1 cellular context compared by ENCODE assay signal in the genomic region with DNA sequence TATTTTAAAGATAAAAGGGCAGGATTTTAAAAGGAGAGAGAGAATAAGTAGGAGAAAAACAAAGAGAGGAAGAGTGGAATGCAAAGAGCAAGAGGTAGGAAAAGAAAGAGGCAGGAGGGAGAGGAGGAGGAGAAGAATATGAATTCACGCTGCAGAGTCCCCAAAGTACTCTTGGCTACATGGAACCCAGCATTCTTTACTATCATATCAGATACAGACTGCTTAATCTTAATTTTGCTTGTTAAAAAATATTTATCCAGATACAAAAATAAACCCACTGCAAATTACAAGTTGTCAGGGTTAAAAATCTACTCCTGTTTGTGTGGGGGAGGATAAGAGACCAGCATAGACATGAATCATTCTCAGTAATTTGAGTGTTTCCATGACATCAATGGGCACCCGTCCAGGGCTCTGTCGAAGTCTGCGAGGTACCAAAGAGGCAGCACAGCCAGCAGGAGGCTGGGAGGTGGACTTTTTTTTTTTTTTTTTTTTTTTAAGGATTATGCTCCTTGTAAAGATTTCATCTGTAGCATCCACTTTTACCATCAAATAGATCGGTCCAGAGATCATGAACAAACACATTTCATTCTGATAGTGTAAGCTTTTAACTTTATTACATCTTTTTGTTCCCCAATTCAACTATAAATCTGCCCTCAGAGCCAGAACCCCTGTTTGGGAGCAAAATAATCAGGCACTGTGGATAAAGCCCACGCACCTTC.
A peak's percentile ranks its signal among the peaks of the same experiment; 100 is the strongest.
TF ChIP-seq lines count a peak whose summit lies in the region.

No MANE protein-coding gene starts in this region.

TF ChIP-seq in HEK293, 187 proteins besides CTCF, POLR2A, EP300 and RAD21 (continued from another document and continues in another):
- TF ChIP-seq, protein P1, sequence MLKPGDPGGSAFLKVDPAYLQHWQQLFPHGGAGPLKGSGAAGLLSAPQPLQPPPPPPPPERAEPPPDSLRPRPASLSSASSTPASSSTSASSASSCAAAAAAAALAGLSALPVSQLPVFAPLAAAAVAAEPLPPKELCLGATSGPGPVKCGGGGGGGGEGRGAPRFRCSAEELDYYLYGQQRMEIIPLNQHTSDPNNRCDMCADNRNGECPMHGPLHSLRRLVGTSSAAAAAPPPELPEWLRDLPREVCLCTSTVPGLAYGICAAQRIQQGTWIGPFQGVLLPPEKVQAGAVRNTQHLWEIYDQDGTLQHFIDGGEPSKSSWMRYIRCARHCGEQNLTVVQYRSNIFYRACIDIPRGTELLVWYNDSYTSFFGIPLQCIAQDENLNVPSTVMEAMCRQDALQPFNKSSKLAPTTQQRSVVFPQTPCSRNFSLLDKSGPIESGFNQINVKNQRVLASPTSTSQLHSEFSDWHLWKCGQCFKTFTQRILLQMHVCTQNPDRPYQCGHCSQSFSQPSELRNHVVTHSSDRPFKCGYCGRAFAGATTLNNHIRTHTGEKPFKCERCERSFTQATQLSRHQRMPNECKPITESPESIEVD (tag by site-specific recombination; IDR thresholded peaks at IDR 0.05): peak; percentile 82
- TF ChIP-seq RBAK (tag by site-specific recombination; IDR thresholded peaks at IDR 0.05) (no peak), ZBTB20 (tag by site-specific recombination; IDR thresholded peaks at IDR 0.05) (no peak), ZNF549 (tag by site-specific recombination; IDR thresholded peaks at IDR 0.05) (no peak), SCRT2 (tag by site-specific recombination; IDR thresholded peaks at IDR 0.05) (no peak), ZNF223 (tag by site-specific recombination; IDR thresholded peaks at IDR 0.05) (no peak), ZNF366 (tag by site-specific recombination; conservative IDR thresholded peaks at IDR 0.05) (peak; percentile 90), HOXD13 (CRISPR knock-in tag; IDR thresholded peaks at IDR 0.05; ENCODE audit: borderline replicate concordance) (no peak), ZEB2 (tag by site-specific recombination; IDR thresholded peaks at IDR 0.05) (peak; percentile 6; the same call in 1 of the 2 replicates), ZNF10 (tag by site-specific recombination; IDR thresholded peaks at IDR 0.05) (no peak), ZBTB1 (tag by site-specific recombination; IDR thresholded peaks at IDR 0.05) (no peak), ZNF555 (tag by site-specific recombination; conservative IDR thresholded peaks at IDR 0.05) (no peak), ZNF335 (tag by site-specific recombination; conservative IDR thresholded peaks at IDR 0.05) (no peak), ZNF837 (tag by site-specific recombination; IDR thresholded peaks at IDR 0.05) (no peak), ZNF747 (tag by site-specific recombination; IDR thresholded peaks at IDR 0.05) (no peak), ZNF514 (tag by site-specific recombination; IDR thresholded peaks at IDR 0.05) (no peak), ZNF426 (tag by site-specific recombination; IDR thresholded peaks at IDR 0.05) (no peak), EGR2 (tag by site-specific recombination; IDR thresholded peaks at IDR 0.05; ENCODE audit: low read depth) (no peak)
- TF ChIP-seq, protein P2, sequence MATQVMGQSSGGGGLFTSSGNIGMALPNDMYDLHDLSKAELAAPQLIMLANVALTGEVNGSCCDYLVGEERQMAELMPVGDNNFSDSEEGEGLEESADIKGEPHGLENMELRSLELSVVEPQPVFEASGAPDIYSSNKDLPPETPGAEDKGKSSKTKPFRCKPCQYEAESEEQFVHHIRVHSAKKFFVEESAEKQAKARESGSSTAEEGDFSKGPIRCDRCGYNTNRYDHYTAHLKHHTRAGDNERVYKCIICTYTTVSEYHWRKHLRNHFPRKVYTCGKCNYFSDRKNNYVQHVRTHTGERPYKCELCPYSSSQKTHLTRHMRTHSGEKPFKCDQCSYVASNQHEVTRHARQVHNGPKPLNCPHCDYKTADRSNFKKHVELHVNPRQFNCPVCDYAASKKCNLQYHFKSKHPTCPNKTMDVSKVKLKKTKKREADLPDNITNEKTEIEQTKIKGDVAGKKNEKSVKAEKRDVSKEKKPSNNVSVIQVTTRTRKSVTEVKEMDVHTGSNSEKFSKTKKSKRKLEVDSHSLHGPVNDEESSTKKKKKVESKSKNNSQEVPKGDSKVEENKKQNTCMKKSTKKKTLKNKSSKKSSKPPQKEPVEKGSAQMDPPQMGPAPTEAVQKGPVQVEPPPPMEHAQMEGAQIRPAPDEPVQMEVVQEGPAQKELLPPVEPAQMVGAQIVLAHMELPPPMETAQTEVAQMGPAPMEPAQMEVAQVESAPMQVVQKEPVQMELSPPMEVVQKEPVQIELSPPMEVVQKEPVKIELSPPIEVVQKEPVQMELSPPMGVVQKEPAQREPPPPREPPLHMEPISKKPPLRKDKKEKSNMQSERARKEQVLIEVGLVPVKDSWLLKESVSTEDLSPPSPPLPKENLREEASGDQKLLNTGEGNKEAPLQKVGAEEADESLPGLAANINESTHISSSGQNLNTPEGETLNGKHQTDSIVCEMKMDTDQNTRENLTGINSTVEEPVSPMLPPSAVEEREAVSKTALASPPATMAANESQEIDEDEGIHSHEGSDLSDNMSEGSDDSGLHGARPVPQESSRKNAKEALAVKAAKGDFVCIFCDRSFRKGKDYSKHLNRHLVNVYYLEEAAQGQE (tag by site-specific recombination; IDR thresholded peaks at IDR 0.05): no peak
- TF ChIP-seq, protein P3, sequence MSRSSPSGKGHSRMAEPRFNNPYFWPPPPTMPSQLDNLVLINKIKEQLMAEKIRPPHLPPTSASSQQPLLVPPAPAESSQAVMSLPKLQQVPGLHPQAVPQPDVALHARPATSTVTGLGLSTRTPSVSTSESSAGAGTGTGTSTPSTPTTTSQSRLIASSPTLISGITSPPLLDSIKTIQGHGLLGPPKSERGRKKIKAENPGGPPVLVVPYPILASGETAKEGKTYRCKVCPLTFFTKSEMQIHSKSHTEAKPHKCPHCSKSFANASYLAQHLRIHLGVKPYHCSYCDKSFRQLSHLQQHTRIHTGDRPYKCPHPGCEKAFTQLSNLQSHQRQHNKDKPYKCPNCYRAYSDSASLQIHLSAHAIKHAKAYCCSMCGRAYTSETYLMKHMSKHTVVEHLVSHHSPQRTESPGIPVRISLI (tag by site-specific recombination; IDR thresholded peaks at IDR 0.05): peak; percentile 87
- TF ChIP-seq, protein P4, sequence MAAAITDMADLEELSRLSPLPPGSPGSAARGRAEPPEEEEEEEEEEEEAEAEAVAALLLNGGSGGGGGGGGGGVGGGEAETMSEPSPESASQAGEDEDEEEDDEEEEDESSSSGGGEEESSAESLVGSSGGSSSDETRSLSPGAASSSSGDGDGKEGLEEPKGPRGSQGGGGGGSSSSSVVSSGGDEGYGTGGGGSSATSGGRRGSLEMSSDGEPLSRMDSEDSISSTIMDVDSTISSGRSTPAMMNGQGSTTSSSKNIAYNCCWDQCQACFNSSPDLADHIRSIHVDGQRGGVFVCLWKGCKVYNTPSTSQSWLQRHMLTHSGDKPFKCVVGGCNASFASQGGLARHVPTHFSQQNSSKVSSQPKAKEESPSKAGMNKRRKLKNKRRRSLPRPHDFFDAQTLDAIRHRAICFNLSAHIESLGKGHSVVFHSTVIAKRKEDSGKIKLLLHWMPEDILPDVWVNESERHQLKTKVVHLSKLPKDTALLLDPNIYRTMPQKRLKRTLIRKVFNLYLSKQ (tag by site-specific recombination; IDR thresholded peaks at IDR 0.05; ENCODE audit: borderline replicate concordance): no peak
- TF ChIP-seq, protein P5, sequence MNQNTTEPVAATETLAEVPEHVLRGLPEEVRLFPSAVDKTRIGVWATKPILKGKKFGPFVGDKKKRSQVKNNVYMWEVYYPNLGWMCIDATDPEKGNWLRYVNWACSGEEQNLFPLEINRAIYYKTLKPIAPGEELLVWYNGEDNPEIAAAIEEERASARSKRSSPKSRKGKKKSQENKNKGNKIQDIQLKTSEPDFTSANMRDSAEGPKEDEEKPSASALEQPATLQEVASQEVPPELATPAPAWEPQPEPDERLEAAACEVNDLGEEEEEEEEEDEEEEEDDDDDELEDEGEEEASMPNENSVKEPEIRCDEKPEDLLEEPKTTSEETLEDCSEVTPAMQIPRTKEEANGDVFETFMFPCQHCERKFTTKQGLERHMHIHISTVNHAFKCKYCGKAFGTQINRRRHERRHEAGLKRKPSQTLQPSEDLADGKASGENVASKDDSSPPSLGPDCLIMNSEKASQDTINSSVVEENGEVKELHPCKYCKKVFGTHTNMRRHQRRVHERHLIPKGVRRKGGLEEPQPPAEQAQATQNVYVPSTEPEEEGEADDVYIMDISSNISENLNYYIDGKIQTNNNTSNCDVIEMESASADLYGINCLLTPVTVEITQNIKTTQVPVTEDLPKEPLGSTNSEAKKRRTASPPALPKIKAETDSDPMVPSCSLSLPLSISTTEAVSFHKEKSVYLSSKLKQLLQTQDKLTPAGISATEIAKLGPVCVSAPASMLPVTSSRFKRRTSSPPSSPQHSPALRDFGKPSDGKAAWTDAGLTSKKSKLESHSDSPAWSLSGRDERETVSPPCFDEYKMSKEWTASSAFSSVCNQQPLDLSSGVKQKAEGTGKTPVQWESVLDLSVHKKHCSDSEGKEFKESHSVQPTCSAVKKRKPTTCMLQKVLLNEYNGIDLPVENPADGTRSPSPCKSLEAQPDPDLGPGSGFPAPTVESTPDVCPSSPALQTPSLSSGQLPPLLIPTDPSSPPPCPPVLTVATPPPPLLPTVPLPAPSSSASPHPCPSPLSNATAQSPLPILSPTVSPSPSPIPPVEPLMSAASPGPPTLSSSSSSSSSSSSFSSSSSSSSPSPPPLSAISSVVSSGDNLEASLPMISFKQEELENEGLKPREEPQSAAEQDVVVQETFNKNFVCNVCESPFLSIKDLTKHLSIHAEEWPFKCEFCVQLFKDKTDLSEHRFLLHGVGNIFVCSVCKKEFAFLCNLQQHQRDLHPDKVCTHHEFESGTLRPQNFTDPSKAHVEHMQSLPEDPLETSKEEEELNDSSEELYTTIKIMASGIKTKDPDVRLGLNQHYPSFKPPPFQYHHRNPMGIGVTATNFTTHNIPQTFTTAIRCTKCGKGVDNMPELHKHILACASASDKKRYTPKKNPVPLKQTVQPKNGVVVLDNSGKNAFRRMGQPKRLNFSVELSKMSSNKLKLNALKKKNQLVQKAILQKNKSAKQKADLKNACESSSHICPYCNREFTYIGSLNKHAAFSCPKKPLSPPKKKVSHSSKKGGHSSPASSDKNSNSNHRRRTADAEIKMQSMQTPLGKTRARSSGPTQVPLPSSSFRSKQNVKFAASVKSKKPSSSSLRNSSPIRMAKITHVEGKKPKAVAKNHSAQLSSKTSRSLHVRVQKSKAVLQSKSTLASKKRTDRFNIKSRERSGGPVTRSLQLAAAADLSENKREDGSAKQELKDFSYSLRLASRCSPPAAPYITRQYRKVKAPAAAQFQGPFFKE (tag by site-specific recombination; IDR thresholded peaks at IDR 0.05; ENCODE audit: borderline replicate concordance): no peak
- TF ChIP-seq, protein P6, sequence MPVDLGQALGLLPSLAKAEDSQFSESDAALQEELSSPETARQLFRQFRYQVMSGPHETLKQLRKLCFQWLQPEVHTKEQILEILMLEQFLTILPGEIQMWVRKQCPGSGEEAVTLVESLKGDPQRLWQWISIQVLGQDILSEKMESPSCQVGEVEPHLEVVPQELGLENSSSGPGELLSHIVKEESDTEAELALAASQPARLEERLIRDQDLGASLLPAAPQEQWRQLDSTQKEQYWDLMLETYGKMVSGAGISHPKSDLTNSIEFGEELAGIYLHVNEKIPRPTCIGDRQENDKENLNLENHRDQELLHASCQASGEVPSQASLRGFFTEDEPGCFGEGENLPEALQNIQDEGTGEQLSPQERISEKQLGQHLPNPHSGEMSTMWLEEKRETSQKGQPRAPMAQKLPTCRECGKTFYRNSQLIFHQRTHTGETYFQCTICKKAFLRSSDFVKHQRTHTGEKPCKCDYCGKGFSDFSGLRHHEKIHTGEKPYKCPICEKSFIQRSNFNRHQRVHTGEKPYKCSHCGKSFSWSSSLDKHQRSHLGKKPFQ (tag by site-specific recombination; IDR thresholded peaks at IDR 0.05): 0 out of 2 replicates have a peak, but pooled peaks have one; percentile 48
- TF ChIP-seq, protein P7, sequence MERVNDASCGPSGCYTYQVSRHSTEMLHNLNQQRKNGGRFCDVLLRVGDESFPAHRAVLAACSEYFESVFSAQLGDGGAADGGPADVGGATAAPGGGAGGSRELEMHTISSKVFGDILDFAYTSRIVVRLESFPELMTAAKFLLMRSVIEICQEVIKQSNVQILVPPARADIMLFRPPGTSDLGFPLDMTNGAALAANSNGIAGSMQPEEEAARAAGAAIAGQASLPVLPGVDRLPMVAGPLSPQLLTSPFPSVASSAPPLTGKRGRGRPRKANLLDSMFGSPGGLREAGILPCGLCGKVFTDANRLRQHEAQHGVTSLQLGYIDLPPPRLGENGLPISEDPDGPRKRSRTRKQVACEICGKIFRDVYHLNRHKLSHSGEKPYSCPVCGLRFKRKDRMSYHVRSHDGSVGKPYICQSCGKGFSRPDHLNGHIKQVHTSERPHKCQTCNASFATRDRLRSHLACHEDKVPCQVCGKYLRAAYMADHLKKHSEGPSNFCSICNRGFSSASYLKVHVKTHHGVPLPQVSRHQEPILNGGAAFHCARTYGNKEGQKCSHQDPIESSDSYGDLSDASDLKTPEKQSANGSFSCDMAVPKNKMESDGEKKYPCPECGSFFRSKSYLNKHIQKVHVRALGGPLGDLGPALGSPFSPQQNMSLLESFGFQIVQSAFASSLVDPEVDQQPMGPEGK (tag by site-specific recombination; IDR thresholded peaks at IDR 0.05): peak; percentile 36; the same call in 1 of the 2 replicates
- TF ChIP-seq, protein P8, sequence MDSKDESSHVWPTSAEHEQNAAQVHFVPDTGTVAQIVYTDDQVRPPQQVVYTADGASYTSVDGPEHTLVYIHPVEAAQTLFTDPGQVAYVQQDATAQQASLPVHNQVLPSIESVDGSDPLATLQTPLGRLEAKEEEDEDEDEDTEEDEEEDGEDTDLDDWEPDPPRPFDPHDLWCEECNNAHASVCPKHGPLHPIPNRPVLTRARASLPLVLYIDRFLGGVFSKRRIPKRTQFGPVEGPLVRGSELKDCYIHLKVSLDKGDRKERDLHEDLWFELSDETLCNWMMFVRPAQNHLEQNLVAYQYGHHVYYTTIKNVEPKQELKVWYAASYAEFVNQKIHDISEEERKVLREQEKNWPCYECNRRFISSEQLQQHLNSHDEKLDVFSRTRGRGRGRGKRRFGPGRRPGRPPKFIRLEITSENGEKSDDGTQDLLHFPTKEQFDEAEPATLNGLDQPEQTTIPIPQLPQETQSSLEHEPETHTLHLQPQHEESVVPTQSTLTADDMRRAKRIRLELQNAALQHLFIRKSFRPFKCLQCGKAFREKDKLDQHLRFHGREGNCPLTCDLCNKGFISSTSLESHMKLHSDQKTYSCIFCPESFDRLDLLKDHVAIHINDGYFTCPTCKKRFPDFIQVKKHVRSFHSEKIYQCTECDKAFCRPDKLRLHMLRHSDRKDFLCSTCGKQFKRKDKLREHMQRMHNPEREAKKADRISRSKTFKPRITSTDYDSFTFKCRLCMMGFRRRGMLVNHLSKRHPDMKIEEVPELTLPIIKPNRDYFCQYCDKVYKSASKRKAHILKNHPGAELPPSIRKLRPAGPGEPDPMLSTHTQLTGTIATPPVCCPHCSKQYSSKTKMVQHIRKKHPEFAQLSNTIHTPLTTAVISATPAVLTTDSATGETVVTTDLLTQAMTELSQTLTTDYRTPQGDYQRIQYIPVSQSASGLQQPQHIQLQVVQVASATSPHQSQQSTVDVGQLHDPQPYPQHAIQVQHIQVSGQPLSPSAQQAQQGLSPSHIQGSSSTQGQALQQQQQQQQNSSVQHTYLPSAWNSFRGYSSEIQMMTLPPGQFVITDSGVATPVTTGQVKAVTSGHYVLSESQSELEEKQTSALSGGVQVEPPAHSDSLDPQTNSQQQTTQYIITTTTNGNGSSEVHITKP (tag by site-specific recombination; IDR thresholded peaks at IDR 0.05): peak; percentile 82
